1 cellular context compared by ENCODE assay signal in the genomic region with DNA sequence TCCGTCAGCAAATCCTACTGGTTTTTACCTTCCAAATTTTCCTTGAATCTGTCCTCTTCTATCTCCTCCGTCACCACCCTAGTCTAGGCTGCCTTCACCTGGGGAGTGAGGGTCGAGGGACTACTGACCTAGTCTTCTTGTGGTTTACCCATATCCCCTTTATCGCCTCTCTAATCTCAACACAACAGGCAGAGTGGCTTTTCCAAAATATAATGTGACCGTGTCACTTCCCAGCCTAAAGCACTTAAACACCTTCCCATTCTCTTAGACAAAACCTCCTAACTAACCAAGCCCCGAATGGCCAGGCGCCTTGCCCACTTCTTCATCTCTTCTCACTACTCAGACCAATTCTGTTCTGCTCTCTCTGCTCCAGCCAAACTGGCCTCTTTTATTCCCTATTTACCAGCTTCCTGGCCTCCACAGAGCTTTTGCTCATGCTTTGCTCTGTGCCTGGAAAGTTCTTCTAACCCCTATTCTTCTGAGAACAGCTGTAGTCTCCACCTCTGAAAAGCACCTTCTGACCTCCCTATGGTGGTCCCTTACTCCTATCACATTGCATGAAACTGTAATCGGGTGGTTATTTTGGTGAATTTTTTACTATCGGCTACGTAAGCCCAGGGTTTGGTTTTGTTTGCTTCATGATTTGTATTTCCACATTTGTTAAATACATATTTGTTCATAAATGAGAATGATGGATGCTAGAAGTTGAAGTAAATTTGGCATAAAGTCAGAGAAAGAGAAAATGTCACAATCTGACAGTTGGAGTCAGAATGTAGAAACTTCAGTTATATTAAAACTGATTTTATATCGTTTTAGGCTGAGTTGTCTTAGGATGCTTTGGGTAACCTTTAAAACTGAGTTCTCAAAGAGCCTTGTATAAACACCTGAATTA.
TF ChIP-seq lines count a peak whose summit lies in the region.

No MANE protein-coding gene starts in this region.

TF ChIP-seq in K562, 482 proteins besides CTCF, POLR2A, EP300 and RAD21 (continued from another document and continues in another):
- TF ChIP-seq TCF7L2 (IDR thresholded peaks at IDR 0.05; ENCODE audit: low read depth, low read length): no peak
- no peak for TF ChIP-seq ZNF316 (IDR thresholded peaks at IDR 0.05)
- TF ChIP-seq, protein P1, sequence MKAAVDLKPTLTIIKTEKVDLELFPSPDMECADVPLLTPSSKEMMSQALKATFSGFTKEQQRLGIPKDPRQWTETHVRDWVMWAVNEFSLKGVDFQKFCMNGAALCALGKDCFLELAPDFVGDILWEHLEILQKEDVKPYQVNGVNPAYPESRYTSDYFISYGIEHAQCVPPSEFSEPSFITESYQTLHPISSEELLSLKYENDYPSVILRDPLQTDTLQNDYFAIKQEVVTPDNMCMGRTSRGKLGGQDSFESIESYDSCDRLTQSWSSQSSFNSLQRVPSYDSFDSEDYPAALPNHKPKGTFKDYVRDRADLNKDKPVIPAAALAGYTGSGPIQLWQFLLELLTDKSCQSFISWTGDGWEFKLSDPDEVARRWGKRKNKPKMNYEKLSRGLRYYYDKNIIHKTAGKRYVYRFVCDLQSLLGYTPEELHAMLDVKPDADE (conservative IDR thresholded peaks at IDR 0.05; ENCODE audit: control insufficient read depth, low read depth, low read length): no peak
- TF ChIP-seq NCOR1 (IDR thresholded peaks at IDR 0.05): no peak
- TF ChIP-seq POU5F1 (IDR thresholded peaks at IDR 0.05; ENCODE audit: borderline replicate concordance, low read depth, low read length, partially characterized antibody): no peak
- TF ChIP-seq, protein P2, sequence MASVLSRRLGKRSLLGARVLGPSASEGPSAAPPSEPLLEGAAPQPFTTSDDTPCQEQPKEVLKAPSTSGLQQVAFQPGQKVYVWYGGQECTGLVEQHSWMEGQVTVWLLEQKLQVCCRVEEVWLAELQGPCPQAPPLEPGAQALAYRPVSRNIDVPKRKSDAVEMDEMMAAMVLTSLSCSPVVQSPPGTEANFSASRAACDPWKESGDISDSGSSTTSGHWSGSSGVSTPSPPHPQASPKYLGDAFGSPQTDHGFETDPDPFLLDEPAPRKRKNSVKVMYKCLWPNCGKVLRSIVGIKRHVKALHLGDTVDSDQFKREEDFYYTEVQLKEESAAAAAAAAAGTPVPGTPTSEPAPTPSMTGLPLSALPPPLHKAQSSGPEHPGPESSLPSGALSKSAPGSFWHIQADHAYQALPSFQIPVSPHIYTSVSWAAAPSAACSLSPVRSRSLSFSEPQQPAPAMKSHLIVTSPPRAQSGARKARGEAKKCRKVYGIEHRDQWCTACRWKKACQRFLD (CRISPR knock-in tag; IDR thresholded peaks at IDR 0.05): no peak
- TF ChIP-seq FOXA1 (IDR thresholded peaks at IDR 0.05; ENCODE audit: borderline replicate concordance): no peak
- 0 out of 2 replicates have a peak, but pooled peaks have one; percentile 49 for TF ChIP-seq BCL6 (CRISPR knock-in tag; IDR thresholded peaks at IDR 0.05)
- no peak for TF ChIP-seq EWSR1 (IDR thresholded peaks at IDR 0.05; ENCODE audit: borderline replicate concordance, low read depth, partially characterized antibody)
- peak; percentile 72; the same call in 1 of the 2 replicates for TF ChIP-seq ZNF764 (CRISPR knock-in tag; IDR thresholded peaks at IDR 0.05; ENCODE audit: low read depth)
- TF ChIP-seq BDP1 (IDR thresholded peaks at IDR 0.05; ENCODE audit: insufficient read depth, insufficient read length): no peak
- no peak for TF ChIP-seq RBFOX2 (IDR thresholded peaks at IDR 0.05; ENCODE audit: low read depth, low read length)
- no peak for TF ChIP-seq MYBL2 (IDR thresholded peaks at IDR 0.05; ENCODE audit: low read depth)
- TF ChIP-seq MYBL2 (CRISPR knock-in tag; IDR thresholded peaks at IDR 0.05; ENCODE audit: borderline replicate concordance): no peak
- TF ChIP-seq BCOR (IDR thresholded peaks at IDR 0.05): no peak
- TF ChIP-seq DNMT1 (IDR thresholded peaks at IDR 0.05): no peak
- TF ChIP-seq, protein P3, sequence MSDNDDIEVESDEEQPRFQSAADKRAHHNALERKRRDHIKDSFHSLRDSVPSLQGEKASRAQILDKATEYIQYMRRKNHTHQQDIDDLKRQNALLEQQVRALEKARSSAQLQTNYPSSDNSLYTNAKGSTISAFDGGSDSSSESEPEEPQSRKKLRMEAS (CRISPR knock-in tag; IDR thresholded peaks at IDR 0.05): no peak
- TF ChIP-seq MTA2 (IDR thresholded peaks at IDR 0.05; ENCODE audit: low read depth): no peak
- TF ChIP-seq RAD51 (IDR thresholded peaks at IDR 0.05; ENCODE audit: borderline replicate concordance, low read depth): no peak
- no peak for TF ChIP-seq SOX6 (IDR thresholded peaks at IDR 0.05)
- TF ChIP-seq ARID2 (IDR thresholded peaks at IDR 0.05): no peak
- no peak for TF ChIP-seq SMAD4 (CRISPR knock-in tag; conservative IDR thresholded peaks at IDR 0.05)
- TF ChIP-seq OTX1 (CRISPR knock-in tag; IDR thresholded peaks at IDR 0.05): peak; percentile 95
- TF ChIP-seq U2AF1 (optimal IDR thresholded peaks at IDR 0.05; ENCODE audit: low read depth, low read length): no peak
- no peak for TF ChIP-seq BRCA1 (IDR thresholded peaks at IDR 0.05)
- no peak for TF ChIP-seq BRCA1 (CRISPR knock-in tag; IDR thresholded peaks at IDR 0.05)
- TF ChIP-seq, protein P4, sequence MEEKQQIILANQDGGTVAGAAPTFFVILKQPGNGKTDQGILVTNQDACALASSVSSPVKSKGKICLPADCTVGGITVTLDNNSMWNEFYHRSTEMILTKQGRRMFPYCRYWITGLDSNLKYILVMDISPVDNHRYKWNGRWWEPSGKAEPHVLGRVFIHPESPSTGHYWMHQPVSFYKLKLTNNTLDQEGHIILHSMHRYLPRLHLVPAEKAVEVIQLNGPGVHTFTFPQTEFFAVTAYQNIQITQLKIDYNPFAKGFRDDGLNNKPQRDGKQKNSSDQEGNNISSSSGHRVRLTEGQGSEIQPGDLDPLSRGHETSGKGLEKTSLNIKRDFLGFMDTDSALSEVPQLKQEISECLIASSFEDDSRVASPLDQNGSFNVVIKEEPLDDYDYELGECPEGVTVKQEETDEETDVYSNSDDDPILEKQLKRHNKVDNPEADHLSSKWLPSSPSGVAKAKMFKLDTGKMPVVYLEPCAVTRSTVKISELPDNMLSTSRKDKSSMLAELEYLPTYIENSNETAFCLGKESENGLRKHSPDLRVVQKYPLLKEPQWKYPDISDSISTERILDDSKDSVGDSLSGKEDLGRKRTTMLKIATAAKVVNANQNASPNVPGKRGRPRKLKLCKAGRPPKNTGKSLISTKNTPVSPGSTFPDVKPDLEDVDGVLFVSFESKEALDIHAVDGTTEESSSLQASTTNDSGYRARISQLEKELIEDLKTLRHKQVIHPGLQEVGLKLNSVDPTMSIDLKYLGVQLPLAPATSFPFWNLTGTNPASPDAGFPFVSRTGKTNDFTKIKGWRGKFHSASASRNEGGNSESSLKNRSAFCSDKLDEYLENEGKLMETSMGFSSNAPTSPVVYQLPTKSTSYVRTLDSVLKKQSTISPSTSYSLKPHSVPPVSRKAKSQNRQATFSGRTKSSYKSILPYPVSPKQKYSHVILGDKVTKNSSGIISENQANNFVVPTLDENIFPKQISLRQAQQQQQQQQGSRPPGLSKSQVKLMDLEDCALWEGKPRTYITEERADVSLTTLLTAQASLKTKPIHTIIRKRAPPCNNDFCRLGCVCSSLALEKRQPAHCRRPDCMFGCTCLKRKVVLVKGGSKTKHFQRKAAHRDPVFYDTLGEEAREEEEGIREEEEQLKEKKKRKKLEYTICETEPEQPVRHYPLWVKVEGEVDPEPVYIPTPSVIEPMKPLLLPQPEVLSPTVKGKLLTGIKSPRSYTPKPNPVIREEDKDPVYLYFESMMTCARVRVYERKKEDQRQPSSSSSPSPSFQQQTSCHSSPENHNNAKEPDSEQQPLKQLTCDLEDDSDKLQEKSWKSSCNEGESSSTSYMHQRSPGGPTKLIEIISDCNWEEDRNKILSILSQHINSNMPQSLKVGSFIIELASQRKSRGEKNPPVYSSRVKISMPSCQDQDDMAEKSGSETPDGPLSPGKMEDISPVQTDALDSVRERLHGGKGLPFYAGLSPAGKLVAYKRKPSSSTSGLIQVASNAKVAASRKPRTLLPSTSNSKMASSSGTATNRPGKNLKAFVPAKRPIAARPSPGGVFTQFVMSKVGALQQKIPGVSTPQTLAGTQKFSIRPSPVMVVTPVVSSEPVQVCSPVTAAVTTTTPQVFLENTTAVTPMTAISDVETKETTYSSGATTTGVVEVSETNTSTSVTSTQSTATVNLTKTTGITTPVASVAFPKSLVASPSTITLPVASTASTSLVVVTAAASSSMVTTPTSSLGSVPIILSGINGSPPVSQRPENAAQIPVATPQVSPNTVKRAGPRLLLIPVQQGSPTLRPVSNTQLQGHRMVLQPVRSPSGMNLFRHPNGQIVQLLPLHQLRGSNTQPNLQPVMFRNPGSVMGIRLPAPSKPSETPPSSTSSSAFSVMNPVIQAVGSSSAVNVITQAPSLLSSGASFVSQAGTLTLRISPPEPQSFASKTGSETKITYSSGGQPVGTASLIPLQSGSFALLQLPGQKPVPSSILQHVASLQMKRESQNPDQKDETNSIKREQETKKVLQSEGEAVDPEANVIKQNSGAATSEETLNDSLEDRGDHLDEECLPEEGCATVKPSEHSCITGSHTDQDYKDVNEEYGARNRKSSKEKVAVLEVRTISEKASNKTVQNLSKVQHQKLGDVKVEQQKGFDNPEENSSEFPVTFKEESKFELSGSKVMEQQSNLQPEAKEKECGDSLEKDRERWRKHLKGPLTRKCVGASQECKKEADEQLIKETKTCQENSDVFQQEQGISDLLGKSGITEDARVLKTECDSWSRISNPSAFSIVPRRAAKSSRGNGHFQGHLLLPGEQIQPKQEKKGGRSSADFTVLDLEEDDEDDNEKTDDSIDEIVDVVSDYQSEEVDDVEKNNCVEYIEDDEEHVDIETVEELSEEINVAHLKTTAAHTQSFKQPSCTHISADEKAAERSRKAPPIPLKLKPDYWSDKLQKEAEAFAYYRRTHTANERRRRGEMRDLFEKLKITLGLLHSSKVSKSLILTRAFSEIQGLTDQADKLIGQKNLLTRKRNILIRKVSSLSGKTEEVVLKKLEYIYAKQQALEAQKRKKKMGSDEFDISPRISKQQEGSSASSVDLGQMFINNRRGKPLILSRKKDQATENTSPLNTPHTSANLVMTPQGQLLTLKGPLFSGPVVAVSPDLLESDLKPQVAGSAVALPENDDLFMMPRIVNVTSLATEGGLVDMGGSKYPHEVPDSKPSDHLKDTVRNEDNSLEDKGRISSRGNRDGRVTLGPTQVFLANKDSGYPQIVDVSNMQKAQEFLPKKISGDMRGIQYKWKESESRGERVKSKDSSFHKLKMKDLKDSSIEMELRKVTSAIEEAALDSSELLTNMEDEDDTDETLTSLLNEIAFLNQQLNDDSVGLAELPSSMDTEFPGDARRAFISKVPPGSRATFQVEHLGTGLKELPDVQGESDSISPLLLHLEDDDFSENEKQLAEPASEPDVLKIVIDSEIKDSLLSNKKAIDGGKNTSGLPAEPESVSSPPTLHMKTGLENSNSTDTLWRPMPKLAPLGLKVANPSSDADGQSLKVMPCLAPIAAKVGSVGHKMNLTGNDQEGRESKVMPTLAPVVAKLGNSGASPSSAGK (IDR thresholded peaks at IDR 0.05): no peak
- no peak for TF ChIP-seq ETV6 (IDR thresholded peaks at IDR 0.05; ENCODE audit: borderline replicate concordance in 1 of 2, low read depth in 2 of 2, low read length in 1 of 2)
- no peak for TF ChIP-seq ETV6 (CRISPR knock-in tag; IDR thresholded peaks at IDR 0.05; ENCODE audit: borderline replicate concordance)
- peak; percentile 79 for TF ChIP-seq E2F3 (CRISPR knock-in tag; IDR thresholded peaks at IDR 0.05)
- TF ChIP-seq, protein P5, sequence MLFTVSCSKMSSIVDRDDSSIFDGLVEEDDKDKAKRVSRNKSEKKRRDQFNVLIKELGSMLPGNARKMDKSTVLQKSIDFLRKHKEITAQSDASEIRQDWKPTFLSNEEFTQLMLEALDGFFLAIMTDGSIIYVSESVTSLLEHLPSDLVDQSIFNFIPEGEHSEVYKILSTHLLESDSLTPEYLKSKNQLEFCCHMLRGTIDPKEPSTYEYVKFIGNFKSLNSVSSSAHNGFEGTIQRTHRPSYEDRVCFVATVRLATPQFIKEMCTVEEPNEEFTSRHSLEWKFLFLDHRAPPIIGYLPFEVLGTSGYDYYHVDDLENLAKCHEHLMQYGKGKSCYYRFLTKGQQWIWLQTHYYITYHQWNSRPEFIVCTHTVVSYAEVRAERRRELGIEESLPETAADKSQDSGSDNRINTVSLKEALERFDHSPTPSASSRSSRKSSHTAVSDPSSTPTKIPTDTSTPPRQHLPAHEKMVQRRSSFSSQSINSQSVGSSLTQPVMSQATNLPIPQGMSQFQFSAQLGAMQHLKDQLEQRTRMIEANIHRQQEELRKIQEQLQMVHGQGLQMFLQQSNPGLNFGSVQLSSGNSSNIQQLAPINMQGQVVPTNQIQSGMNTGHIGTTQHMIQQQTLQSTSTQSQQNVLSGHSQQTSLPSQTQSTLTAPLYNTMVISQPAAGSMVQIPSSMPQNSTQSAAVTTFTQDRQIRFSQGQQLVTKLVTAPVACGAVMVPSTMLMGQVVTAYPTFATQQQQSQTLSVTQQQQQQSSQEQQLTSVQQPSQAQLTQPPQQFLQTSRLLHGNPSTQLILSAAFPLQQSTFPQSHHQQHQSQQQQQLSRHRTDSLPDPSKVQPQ (CRISPR knock-in tag; IDR thresholded peaks at IDR 0.05; ENCODE audit: borderline replicate concordance): peak; percentile 80; the same call in 1 of the 2 replicates
- TF ChIP-seq PHF21A (IDR thresholded peaks at IDR 0.05; ENCODE audit: borderline replicate concordance, low read depth): no peak
- no peak for TF ChIP-seq GABPB1 (CRISPR knock-in tag; IDR thresholded peaks at IDR 0.05)
- TF ChIP-seq ADNP (tag; IDR thresholded peaks at IDR 0.05): no peak
- 0 out of 2 replicates have a peak, but pooled peaks have one; percentile 2 for TF ChIP-seq JUN (IDR thresholded peaks at IDR 0.05; ENCODE audit: borderline replicate concordance, low read depth, low read length)
- no peak for TF ChIP-seq JUN (CRISPR knock-in tag; IDR thresholded peaks at IDR 0.05; ENCODE audit: borderline replicate concordance)
- no peak for TF ChIP-seq ZC3H8 (IDR thresholded peaks at IDR 0.05)
- TF ChIP-seq, protein P6, sequence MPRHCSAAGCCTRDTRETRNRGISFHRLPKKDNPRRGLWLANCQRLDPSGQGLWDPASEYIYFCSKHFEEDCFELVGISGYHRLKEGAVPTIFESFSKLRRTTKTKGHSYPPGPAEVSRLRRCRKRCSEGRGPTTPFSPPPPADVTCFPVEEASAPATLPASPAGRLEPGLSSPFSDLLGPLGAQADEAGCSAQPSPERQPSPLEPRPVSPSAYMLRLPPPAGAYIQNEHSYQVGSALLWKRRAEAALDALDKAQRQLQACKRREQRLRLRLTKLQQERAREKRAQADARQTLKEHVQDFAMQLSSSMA (CRISPR knock-in tag; IDR thresholded peaks at IDR 0.05): no peak
- TF ChIP-seq BHLHE40 (IDR thresholded peaks at IDR 0.05; ENCODE audit: low read length): no peak
- no peak for TF ChIP-seq MYNN (IDR thresholded peaks at IDR 0.05)
- TF ChIP-seq MYNN (CRISPR knock-in tag; IDR thresholded peaks at IDR 0.05): no peak
- no peak for TF ChIP-seq BRF1 (IDR thresholded peaks at IDR 0.05; ENCODE audit: borderline replicate concordance, extremely low read depth, insufficient read length)
- no peak for TF ChIP-seq FOXP1 (CRISPR knock-in tag; IDR thresholded peaks at IDR 0.05)
- TF ChIP-seq NR4A1 (CRISPR knock-in tag; IDR thresholded peaks at IDR 0.05): peak; percentile 79
- TF ChIP-seq NR4A1 (tag; IDR thresholded peaks at IDR 0.05): peak; percentile 51; the same call in 1 of the 2 replicates
